ENCODE assay signal across 33 cellular contexts in genomic region chr1:149972547-149972946, GRCh38.
"Had no signal": no experiment of that assay in that cellular context is flagged by ENCODE, and none has a peak within 500 bp of the region (broad histone marks: within the 10 kb centered on the region; RNA-seq: fewer than 3 reads in every experiment).

No MANE protein-coding gene starts in this region.

- H3K27me3 ChIP-seq: adrenal gland, body of pancreas, cardiac muscle cell, dorsolateral prefrontal cortex had no signal

- H3K4me1 Mint-ChIP-seq: activated CD4-positive, alpha-beta T cell treated with anti-CD3 and anti-CD28 coated beads for 36 hours; activated CD8-positive, alpha-beta memory T cell treated with anti-CD3 and anti-CD28 coated beads, Interleukin-2, amount 10 ng/mL, durations not matched to agents 7 days and 5 days; activated naive CD4-positive, alpha-beta T cell treated with anti-CD3 and anti-CD28 coated beads, Interleukin-2, amount 10 ng/mL, durations not matched to agents 7 days and 5 days; endodermal cell had no signal

- H3K9me3 Mint-ChIP-seq: activated CD4-positive, alpha-beta memory T cell treated with anti-CD3 and anti-CD28 coated beads for 36 hours; activated CD4-positive, alpha-beta T cell treated with anti-CD3 and anti-CD28 coated beads, Interleukin-2, amount 10 ng/mL, durations not matched to agents 24 days and 14 days; activated naive CD4-positive, alpha-beta T cell treated with anti-CD3 and anti-CD28 coated beads, Interleukin-2, amount 10 ng/mL, durations not matched to agents 7 days and 5 days; activated naive CD4-positive, alpha-beta T cell treated with anti-CD3 and anti-CD28 coated beads, Interleukin-2, amount 50 U/mL, for 72 hours; activated naive CD8-positive, alpha-beta T cell treated with anti-CD3 and anti-CD28 coated beads, Interleukin-2, amount 50 U/mL, for 24 hours; activated T-helper 1 cell treated with anti-CD3 and anti-CD28 coated beads, Interleukin-12 subunit alpha, Interleukin-12 subunit beta, Interleukin-2, Interleukin-4 antibody, amounts not matched to agents 30 ng/mL and 10 ng/mL and 1 ng/mL, durations not matched to agents 14 hours and 24 hours and 36 hours; dendritic cell treated with granulocyte-macrophage colony-stimulating factor and Interleukin-4, amounts not matched to agents 40 ng/mL and 50 ng/mL, for 4 days; endodermal cell had no signal

- H3K27ac ChIP-seq: adrenal gland, body of pancreas, cardiac muscle cell, coronary artery had no signal

- H3K27ac Mint-ChIP-seq: activated CD4-positive, alpha-beta memory T cell treated with anti-CD3 and anti-CD28 coated beads for 36 hours; activated CD4-positive, alpha-beta T cell treated with anti-CD3 and anti-CD28 coated beads for 36 hours; activated CD4-positive, alpha-beta T cell treated with anti-CD3 and anti-CD28 coated beads, Interleukin-2, amount 10 ng/mL, durations not matched to agents 24 days and 14 days; activated CD8-positive, alpha-beta memory T cell treated with anti-CD3 and anti-CD28 coated beads, Interleukin-2, amount 10 ng/mL, durations not matched to agents 7 days and 5 days; activated CD8-positive, alpha-beta T cell treated with anti-CD3 and anti-CD28 coated beads, Interleukin-2, amount 10 ng/mL, durations not matched to agents 7 days and 5 days; activated naive CD4-positive, alpha-beta T cell treated with anti-CD3 and anti-CD28 coated beads, Interleukin-2, amount 10 ng/mL, durations not matched to agents 7 days and 5 days; activated naive CD8-positive, alpha-beta T cell treated with anti-CD3 and anti-CD28 coated beads, Interleukin-2, amount 50 U/mL, for 24 hours; activated T-helper 1 cell treated with anti-CD3 and anti-CD28 coated beads, Interleukin-12 subunit alpha, Interleukin-12 subunit beta, Interleukin-2, Interleukin-4 antibody, amounts not matched to agents 30 ng/mL and 10 ng/mL and 1 ng/mL, durations not matched to agents 14 hours and 24 hours and 36 hours; dendritic cell treated with granulocyte-macrophage colony-stimulating factor and Interleukin-4, amounts not matched to agents 40 ng/mL and 50 ng/mL, for 4 days; endodermal cell had no signal

- H3K9me3 ChIP-seq: adrenal gland, body of pancreas had no signal

- FAIRE-seq: frontal cortex had no signal

- H3K4me3 ChIP-seq: adrenal gland, body of pancreas, cardiac muscle cell, coronary artery, dorsolateral prefrontal cortex had no signal

- H3K4me1 ChIP-seq: adrenal gland, body of pancreas had no signal

- ATAC-seq: activated CD4-positive, alpha-beta T cell treated with anti-CD3 and anti-CD28 coated beads for 36 hours; activated CD8-positive, alpha-beta memory T cell treated with anti-CD3 and anti-CD28 coated beads, Interleukin-2, amount 10 ng/mL, durations not matched to agents 7 days and 5 days; activated CD8-positive, alpha-beta T cell treated with anti-CD3 and anti-CD28 coated beads, Interleukin-2, amount 10 ng/mL, durations not matched to agents 7 days and 5 days; activated naive CD4-positive, alpha-beta T cell treated with anti-CD3 and anti-CD28 coated beads, Interleukin-2, amount 50 U/mL, for 72 hours; activated naive CD8-positive, alpha-beta T cell treated with anti-CD3 and anti-CD28 coated beads, Interleukin-2, amount 50 U/mL, for 24 hours; body of pancreas; esophagus mucosa had no signal

- H3K4me3 Mint-ChIP-seq: activated CD4-positive, alpha-beta memory T cell treated with anti-CD3 and anti-CD28 coated beads for 36 hours; activated CD4-positive, alpha-beta T cell treated with anti-CD3 and anti-CD28 coated beads for 36 hours; activated CD4-positive, alpha-beta T cell treated with anti-CD3 and anti-CD28 coated beads, Interleukin-2, amount 10 ng/mL, durations not matched to agents 24 days and 14 days; activated CD8-positive, alpha-beta memory T cell treated with anti-CD3 and anti-CD28 coated beads, Interleukin-2, amount 10 ng/mL, durations not matched to agents 7 days and 5 days; activated CD8-positive, alpha-beta T cell treated with anti-CD3 and anti-CD28 coated beads, Interleukin-2, amount 10 ng/mL, durations not matched to agents 7 days and 5 days; activated naive CD4-positive, alpha-beta T cell treated with anti-CD3 and anti-CD28 coated beads, Interleukin-2, amount 10 ng/mL, durations not matched to agents 7 days and 5 days; activated naive CD8-positive, alpha-beta T cell treated with anti-CD3 and anti-CD28 coated beads, Interleukin-2, amount 50 U/mL, for 24 hours; activated T-helper 1 cell treated with anti-CD3 and anti-CD28 coated beads, Interleukin-12 subunit alpha, Interleukin-12 subunit beta, Interleukin-2, Interleukin-4 antibody, amounts not matched to agents 30 ng/mL and 10 ng/mL and 1 ng/mL, durations not matched to agents 14 hours and 24 hours and 36 hours; dendritic cell treated with granulocyte-macrophage colony-stimulating factor and Interleukin-4, amounts not matched to agents 40 ng/mL and 50 ng/mL, for 4 days; endodermal cell had no signal

- DNase-seq: activated CD4-positive, alpha-beta memory T cell treated with anti-CD3 and anti-CD28 coated beads for 36 hours; activated CD4-positive, alpha-beta T cell treated with anti-CD3 and anti-CD28 coated beads for 36 hours; activated CD4-positive, alpha-beta T cell treated with anti-CD3 and anti-CD28 coated beads, Interleukin-2, amount 10 ng/mL, durations not matched to agents 24 days and 14 days; activated CD4-positive, CD25-positive, alpha-beta regulatory T cell; activated CD4-positive, CD25-positive, alpha-beta regulatory T cell treated with anti-CD3 and anti-CD28 coated beads, Interleukin-2, amount 50 U/mL, for 72 hours; activated CD8-positive, alpha-beta memory T cell treated with anti-CD3 and anti-CD28 coated beads, Interleukin-2, amount 10 ng/mL, durations not matched to agents 7 days and 5 days; activated CD8-positive, alpha-beta memory T cell treated with anti-CD3 and anti-CD28 coated beads, Interleukin-2, amount 50 U/mL, for 4 hours; activated CD8-positive, alpha-beta T cell treated with anti-CD3 and anti-CD28 coated beads, Interleukin-2, amount 10 ng/mL, durations not matched to agents 7 days and 5 days; activated gamma-delta T cell; activated naive CD4-positive, alpha-beta T cell; activated naive CD4-positive, alpha-beta T cell treated with anti-CD3 and anti-CD28 coated beads, Interleukin-2, amount 10 ng/mL, durations not matched to agents 7 days and 5 days; activated naive CD8-positive, alpha-beta T cell treated with anti-CD3 and anti-CD28 coated beads, Interleukin-2, amount 50 U/mL, for 24 hours; activated T-cell treated with anti-CD3 and anti-CD28 coated beads, Interleukin-2, amount 50 U/mL, for 1 hour; activated T-cell treated with anti-CD3 and anti-CD28 coated beads, Interleukin-2, amount 50 U/mL, for 48 hours; adrenal gland; amygdala; aorta; body of pancreas; central memory CD4-positive, alpha-beta T cell; dorsolateral prefrontal cortex; effector memory CD4-positive, alpha-beta T cell; endodermal cell; foreskin fibroblast; head of caudate nucleus; T-helper 1 cell; T-helper 2 cell had no signal

- H3K27me3 Mint-ChIP-seq: activated CD4-positive, alpha-beta memory T cell treated with anti-CD3 and anti-CD28 coated beads for 36 hours; activated CD4-positive, alpha-beta T cell treated with anti-CD3 and anti-CD28 coated beads for 36 hours; activated CD4-positive, alpha-beta T cell treated with anti-CD3 and anti-CD28 coated beads, Interleukin-2, amount 10 ng/mL, durations not matched to agents 24 days and 14 days; activated CD8-positive, alpha-beta memory T cell treated with anti-CD3 and anti-CD28 coated beads, Interleukin-2, amount 10 ng/mL, durations not matched to agents 7 days and 5 days; activated naive CD4-positive, alpha-beta T cell treated with anti-CD3 and anti-CD28 coated beads, Interleukin-2, amount 10 ng/mL, durations not matched to agents 7 days and 5 days had no signal
